In genomic region chr10:19133992-19134391, GRCh38 we compare ENCODE assay signal across 21 cellular contexts.
DNase-seq lines count a peak whose midpoint lies in the region; ATAC-seq and TF ChIP-seq lines count a peak whose summit lies in the region.
"Had no signal": no experiment of that assay in that cellular context is flagged by ENCODE, and none has a peak within 500 bp of the region (broad histone marks: within the 10 kb centered on the region; RNA-seq: fewer than 3 reads in every experiment).

No MANE protein-coding gene starts in this region.

- H3F3A ChIP-seq in GM23338 (replicated peaks; ENCODE audit: low read depth) = no peaks in the 10 kb centered on the region

- H3K4ac ChIP-seq in mesendoderm (ENCODE audit: low read depth, low read length) = no peak overlapping the region

- no peak overlapping the region for H3K18ac ChIP-seq in mesendoderm (ENCODE audit: low read length)

- DNase-seq in GM23338 (ENCODE audit: low spot score) (peak; percentile 21), WTC11 (ENCODE audit: low spot score) (no peak), endodermal cell (peak; percentile 53), mesendoderm (peak; percentile 5), GM10266 (ENCODE audit: extremely low spot score) (no peak), RWPE1 (ENCODE audit: low spot score) (no peak), NCI-H748 (lab: John Stamatoyannopoulos, UW; ENCODE audit: unreplicated experiment) (no peak)
- no peak for DNase-seq in naive thymus-derived CD8-positive, alpha-beta T cell
- DNase-seq: 8988T; ACHN; BE2C; C1 segment of cervical spinal cord; CD4-positive, alpha-beta memory T cell; CD4-positive, CD25-positive, alpha-beta regulatory T cell; CD8-positive, alpha-beta memory T cell; COR-L47; DMS79 treated with DMSO at 0.1 percent for 48 hours; GF-D8 had no signal

- H3K27ac Mint-ChIP-seq in GM23338 (no peak overlapping the region), WTC11 (no peak overlapping the region), endodermal cell (no peak overlapping the region)
- no peak overlapping the region for H3K27ac Mint-ChIP-seq in naive thymus-derived CD8-positive, alpha-beta T cell
- H3K27ac Mint-ChIP-seq: CD14-positive monocyte; CD4-positive, alpha-beta memory T cell; CD4-positive, CD25-positive, alpha-beta regulatory T cell; CD8-positive, alpha-beta memory T cell had no signal

- no peaks in the 10 kb centered on the region for H3K79me1 ChIP-seq in mesendoderm (ENCODE audit: low read length)

- H3K4me3 ChIP-seq in GM23338 (no peak overlapping the region), endodermal cell (ENCODE audit: low read length) (no peak overlapping the region), mesendoderm (ENCODE audit: low read length) (no peak overlapping the region)
- H3K4me3 ChIP-seq: BLaER1, GM12878 had no signal

- no peak for TF ChIP-seq CTCF in GM23338 (conservative IDR thresholded peaks at IDR 0.05; ENCODE audit: low read depth in 2 of 2)
- no peak for TF ChIP-seq CTCF in WTC11 (IDR thresholded peaks at IDR 0.05)
- no peak for TF ChIP-seq CTCF in endodermal cell (conservative IDR thresholded peaks at IDR 0.05)
- no peak for TF ChIP-seq CTCF in GM10266 (IDR thresholded peaks at IDR 0.05; ENCODE audit: control insufficient read depth, insufficient read depth, low read depth, missing control alignments)
- TF ChIP-seq CTCF in RWPE1 (conservative IDR thresholded peaks at IDR 0.05; ENCODE audit: low read depth) = no peak

- H4K20me1 ChIP-seq in GM23338 (replicated peaks; ENCODE audit: insufficient read depth) = no peaks in the 10 kb centered on the region
- H4K20me1 ChIP-seq: BLaER1 had no signal

- no peak overlapping the region for H2AFZ ChIP-seq in GM23338

- 77 to 100% methylated on average over 1 to 4 of the region's 4 CpGs for WGBS in endodermal cell (ENCODE audit: insufficient coverage in 1 of 2, insufficient read length in 1 of 2), 2 experiments
- no CpG with 5 or more reads among the region's 4 CpGs for WGBS in mesendoderm (ENCODE audit: extremely low coverage, insufficient coverage, low lambda C conversion rate)

- H3K79me2 ChIP-seq in GM23338 (replicated peaks; ENCODE audit: insufficient read depth) (no peaks in the 10 kb centered on the region), mesendoderm (ENCODE audit: control insufficient read depth, insufficient read depth, low read length) (no peaks in the 10 kb centered on the region)

- H3K27me3 ChIP-seq in GM23338 (ENCODE audit: insufficient read depth) (no peaks in the 10 kb centered on the region), endodermal cell (ENCODE audit: control insufficient read depth, insufficient read depth, low read length, poor library complexity, severe bottlenecking) (no peaks in the 10 kb centered on the region), mesendoderm (ENCODE audit: insufficient read depth, low read length, poor library complexity) (no peaks in the 10 kb centered on the region)
- H3K27me3 ChIP-seq: BE2C, BLaER1 had no signal

- H4K8ac ChIP-seq in mesendoderm (ENCODE audit: low read depth, low read length) = no peak overlapping the region

- no peaks in the 10 kb centered on the region for H3K9me2 ChIP-seq in GM23338 (ENCODE audit: insufficient read depth)

- H3K27me3 Mint-ChIP-seq in GM23338 (ENCODE audit: insufficient read depth, low read depth, poor library complexity) (no peaks in the 10 kb centered on the region), WTC11 (ENCODE audit: low read depth) (no peaks in the 10 kb centered on the region), endodermal cell (ENCODE audit: insufficient read depth) (no peaks in the 10 kb centered on the region)
- no peaks in the 10 kb centered on the region for H3K27me3 Mint-ChIP-seq in naive thymus-derived CD8-positive, alpha-beta T cell
- H3K27me3 Mint-ChIP-seq: CD4-positive, alpha-beta memory T cell; CD4-positive, CD25-positive, alpha-beta regulatory T cell; CD8-positive, alpha-beta memory T cell had no signal

- H3K9me3 Mint-ChIP-seq in GM23338 (no peaks in the 10 kb centered on the region), WTC11 (no peaks in the 10 kb centered on the region), endodermal cell (no peaks in the 10 kb centered on the region)
- peaks cover 0 to 11% (median 2%) of the 10 kb centered on the region in 9 donors for H3K9me3 Mint-ChIP-seq in naive thymus-derived CD8-positive, alpha-beta T cell

- ATAC-seq in GM23338 = peak; percentile 45; the same call in 2 of the 3 replicates
- 0 out of 2 replicates have a peak, but pooled peaks have one; percentile 51 for ATAC-seq in WTC11
- ATAC-seq in naive thymus-derived CD8-positive, alpha-beta T cell = no peak
- ATAC-seq: GM12878 had no signal

- peaks cover 9% of the 10 kb centered on the region; the same call in 2 of the 3 replicates for H3K4me1 Mint-ChIP-seq in GM23338
- H3K4me1 Mint-ChIP-seq in WTC11 = peaks cover 8% of the 10 kb centered on the region
- H3K4me1 Mint-ChIP-seq in endodermal cell = peaks cover 4% of the 10 kb centered on the region
- H3K4me1 Mint-ChIP-seq in naive thymus-derived CD8-positive, alpha-beta T cell = no peaks in the 10 kb centered on the region
- H3K4me1 Mint-ChIP-seq: CD14-positive monocyte; CD4-positive, alpha-beta memory T cell; CD4-positive, CD25-positive, alpha-beta regulatory T cell; CD8-positive, alpha-beta memory T cell had no signal

- no peak overlapping the region for H2BK120ac ChIP-seq in mesendoderm (ENCODE audit: low read depth, low read length)

- H4K5ac ChIP-seq in mesendoderm (ENCODE audit: low read length) = no peak overlapping the region

- H3K4me2 ChIP-seq in GM23338 = no peak overlapping the region
- H3K4me2 ChIP-seq in mesendoderm (ENCODE audit: low read length) = no peak overlapping the region
- H3K4me2 ChIP-seq: BLaER1 had no signal

- no peak overlapping the region for H3K23ac ChIP-seq in mesendoderm (ENCODE audit: low read length)

- H3K4me3 Mint-ChIP-seq in GM23338 (no peak overlapping the region), WTC11 (no peak overlapping the region), endodermal cell (no peak overlapping the region)
- H3K4me3 Mint-ChIP-seq in naive thymus-derived CD8-positive, alpha-beta T cell = no peak overlapping the region
- H3K4me3 Mint-ChIP-seq: CD14-positive monocyte; CD4-positive, alpha-beta memory T cell; CD4-positive, CD25-positive, alpha-beta regulatory T cell; CD8-positive, alpha-beta memory T cell had no signal

- no peaks in the 10 kb centered on the region for H3K9me3 ChIP-seq in endodermal cell (ENCODE audit: control insufficient read depth, low read length)
- H3K9me3 ChIP-seq: BE2C, BLaER1 had no signal

- no peak overlapping the region for H2BK5ac ChIP-seq in mesendoderm (ENCODE audit: low read length)

- H3K56ac ChIP-seq in mesendoderm (ENCODE audit: low read length) = no peak overlapping the region

- H3K9ac ChIP-seq in endodermal cell (ENCODE audit: extremely low read depth, low read length, poor library complexity, severe bottlenecking) (no peak overlapping the region), mesendoderm (ENCODE audit: low read length) (no peak overlapping the region)
- H3K9ac ChIP-seq: BLaER1 had no signal

- H2AK5ac ChIP-seq in mesendoderm (ENCODE audit: low read length) = no peak overlapping the region

- H3K36me3 ChIP-seq in GM23338 (ENCODE audit: insufficient read depth) (no peaks in the 10 kb centered on the region), endodermal cell (ENCODE audit: control insufficient read depth, insufficient read depth, low read length) (no peaks in the 10 kb centered on the region), mesendoderm (ENCODE audit: control insufficient read depth, insufficient read depth, low read length) (no peaks in the 10 kb centered on the region)
- H3K36me3 ChIP-seq: BE2C, BLaER1 had no signal

- H3K4me1 ChIP-seq in GM23338 (ENCODE audit: insufficient read depth) (no peaks in the 10 kb centered on the region), endodermal cell (ENCODE audit: control insufficient read depth, insufficient read depth, low read length) (no peaks in the 10 kb centered on the region), mesendoderm (ENCODE audit: control insufficient read depth, low read depth, low read length) (no peaks in the 10 kb centered on the region)
- H3K4me1 ChIP-seq: BE2C, BLaER1 had no signal

- no peak overlapping the region for H3K27ac ChIP-seq in GM23338 (ENCODE audit: low read depth)
- no peak overlapping the region for H3K27ac ChIP-seq in endodermal cell (ENCODE audit: low read depth, low read length)
- H3K27ac ChIP-seq in mesendoderm (ENCODE audit: low read depth, low read length) = no peak overlapping the region
- no peak overlapping the region for H3K27ac ChIP-seq in RWPE1
- H3K27ac ChIP-seq: BLaER1 had no signal

- H3K36me3 Mint-ChIP-seq in GM23338 (ENCODE audit: low read depth) (no peaks in the 10 kb centered on the region), WTC11 (no peaks in the 10 kb centered on the region), endodermal cell (ENCODE audit: low read depth) (no peaks in the 10 kb centered on the region)
- H3K36me3 Mint-ChIP-seq in naive thymus-derived CD8-positive, alpha-beta T cell = no peaks in the 10 kb centered on the region
- H3K36me3 Mint-ChIP-seq: CD14-positive monocyte; CD4-positive, alpha-beta memory T cell; CD4-positive, CD25-positive, alpha-beta regulatory T cell; CD8-positive, alpha-beta memory T cell had no signal

- H2BK15ac ChIP-seq in mesendoderm (replicated peaks; ENCODE audit: low read depth) = no peak overlapping the region

- CTCF ChIA-PET in WTC11 (lab: Charles Lee) (interaction anchor here (0.8 kb wide), 1 partner anchor 35 kb away, joined by 3 read pairs; no protein-coding TSS in a partner anchor), RWPE1 (lab: Yijun Ruan, JAX) (no interaction called here)

- POLR2A ChIA-PET in WTC11 (lab: Charles Lee) = no interaction called here
- POLR2A ChIA-PET in naive thymus-derived CD8-positive, alpha-beta T cell (lab: Charles Lee) = no interaction called here
- POLR2A ChIA-PET in RWPE1 (lab: Yijun Ruan, JAX; ENCODE audit: low non-redundant PET) = no interaction called here

TF ChIP-seq in GM23338, 12 proteins besides CTCF, POLR2A, EP300 and RAD21:
- TF ChIP-seq ZNF114 (CRISPR knock-in tag; IDR thresholded peaks at IDR 0.05) (no peak), ZNF331 (CRISPR knock-in tag; IDR thresholded peaks at IDR 0.05; ENCODE audit: low read depth) (no peak), POLR2AphosphoS5 (IDR thresholded peaks at IDR 0.05; ENCODE audit: low read depth) (no peak), CREB1 (CRISPR knock-in tag; IDR thresholded peaks at IDR 0.05; ENCODE audit: low read depth) (no peak)

TF ChIP-seq in WTC11, 78 proteins besides CTCF, POLR2A, EP300 and RAD21 (continues in another document):
- TF ChIP-seq E2F5 (CRISPR knock-in tag; IDR thresholded peaks at IDR 0.05) = no peak
- TF ChIP-seq ZNF219 (CRISPR knock-in tag; IDR thresholded peaks at IDR 0.05; ENCODE audit: borderline replicate concordance) = no peak
- TF ChIP-seq HMGA2 (CRISPR knock-in tag; IDR thresholded peaks at IDR 0.05) = no peak

Comparison
In these comparisons a context has a peak if more than half of its experiments do, and no peak if none do; other contexts are left out.
1. ATAC-seq: peak in GM23338 (single experiment) and WTC11 (single experiment); none in naive thymus-derived CD8-positive, alpha-beta T cell (0 of 2).
2. DNase-seq: peak in GM23338 (single experiment), endodermal cell (single experiment) and mesendoderm (single experiment); none in WTC11 (single experiment), GM10266 (single experiment), naive thymus-derived CD8-positive, alpha-beta T cell (0 of 10), RWPE1 (single experiment) and NCI-H748 (single experiment).